ENCODE assay signal across 32 cellular contexts in genomic region chr11:20973959-20974358, GRCh38.
"Had no signal": no experiment of that assay in that cellular context is flagged by ENCODE, and none has a peak within 500 bp of the region (broad histone marks: within the 10 kb centered on the region; RNA-seq: fewer than 3 reads in every experiment).

No MANE protein-coding gene starts in this region.

- ATAC-seq: effector memory CD8-positive, alpha-beta T cell; gastroesophageal sphincter; psoas muscle; T-helper 17 cell had no signal

- H3K4me1 ChIP-seq: ascending aorta, gastroesophageal sphincter, left ventricle myocardium inferior, parathyroid adenoma, psoas muscle, spleen, transverse colon had no signal

- H3K4me3 ChIP-seq: ascending aorta, gastroesophageal sphincter, left ventricle myocardium inferior, psoas muscle, spleen, transverse colon had no signal

- H3K27me3 ChIP-seq: ascending aorta, brain microvascular endothelial cell, gastroesophageal sphincter, spleen, transverse colon had no signal

- H3K36me3 ChIP-seq: ascending aorta, brain microvascular endothelial cell, gastroesophageal sphincter, left ventricle myocardium inferior, spleen, transverse colon, WERI-Rb-1 had no signal

- H3K79me2 ChIP-seq: parathyroid adenoma had no signal

- DNase-seq: activated CD4-positive, alpha-beta memory T cell treated with anti-CD3 and anti-CD28 coated beads for 36 hours; activated CD4-positive, alpha-beta T cell treated with anti-CD3 and anti-CD28 coated beads, Interleukin-2, amount 10 ng/mL, durations not matched to agents 24 days and 14 days; activated CD4-positive, CD25-positive, alpha-beta regulatory T cell treated with anti-CD3 and anti-CD28 coated beads, Interleukin-2, amount 50 U/mL, for 72 hours; activated CD8-positive, alpha-beta memory T cell treated with anti-CD3 and anti-CD28 coated beads, Interleukin-2, amount 50 U/mL, for 4 hours; activated gamma-delta T cell; activated naive CD4-positive, alpha-beta T cell treated with anti-CD3 and anti-CD28 coated beads, Interleukin-2, amount 10 ng/mL, durations not matched to agents 7 days and 5 days; activated naive CD8-positive, alpha-beta T cell treated with anti-CD3 and anti-CD28 coated beads, Interleukin-2, amount 10 ng/mL, durations not matched to agents 7 days and 5 days; activated T-cell treated with anti-CD3 and anti-CD28 coated beads, Interleukin-2, amount 50 U/mL, for 1 hour; brain microvascular endothelial cell; caudate nucleus; cortex of kidney; effector memory CD8-positive, alpha-beta T cell; hippocampal formation; kidney glomerular epithelial cell; left ventricle myocardium inferior; naive B cell; occipital lobe; psoas muscle; spleen; stimulated activated CD4-positive, alpha-beta T cell treated with anti-CD3 and anti-CD28 coated beads, Interleukin-2, amount 100 ng/mL, for 48 hours; stimulated activated naive CD4-positive, alpha-beta T cell treated with Interleukin-2 at 50 U/mL for 16 hours; T-helper 17 cell; T1000; transverse colon; WERI-Rb-1 had no signal

- FAIRE-seq: endothelial cell of umbilical vein, urothelium cell line had no signal

- H3K36me3 Mint-ChIP-seq: activated CD4-positive, alpha-beta memory T cell treated with anti-CD3 and anti-CD28 coated beads for 36 hours; activated naive CD4-positive, alpha-beta T cell treated with anti-CD3 and anti-CD28 coated beads, Interleukin-2, amount 10 ng/mL, durations not matched to agents 7 days and 5 days; activated naive CD8-positive, alpha-beta T cell treated with anti-CD3 and anti-CD28 coated beads, Interleukin-2, amount 10 ng/mL, durations not matched to agents 7 days and 5 days; mesothelial cell of epicardium; naive B cell had no signal

- H3K4me3 Mint-ChIP-seq: activated CD4-positive, alpha-beta memory T cell treated with anti-CD3 and anti-CD28 coated beads for 36 hours; activated CD4-positive, alpha-beta T cell treated with anti-CD3 and anti-CD28 coated beads, Interleukin-2, amount 10 ng/mL, durations not matched to agents 24 days and 14 days; activated naive CD4-positive, alpha-beta T cell treated with anti-CD3 and anti-CD28 coated beads, Interleukin-2, amount 10 ng/mL, durations not matched to agents 7 days and 5 days; activated naive CD8-positive, alpha-beta T cell treated with anti-CD3 and anti-CD28 coated beads, Interleukin-2, amount 10 ng/mL, durations not matched to agents 7 days and 5 days; activated T-helper 1 cell treated with anti-CD3 and anti-CD28 coated beads, Interleukin-12 subunit alpha, Interleukin-12 subunit beta, Interleukin-2, Interleukin-4 antibody, amounts not matched to agents 30 ng/mL and 10 ng/mL and 1 ng/mL, durations not matched to agents 14 hours and 24 hours and 36 hours; effector memory CD8-positive, alpha-beta T cell; mesothelial cell of epicardium; naive B cell; T-helper 17 cell had no signal

- H3K9me3 Mint-ChIP-seq: activated CD4-positive, alpha-beta memory T cell treated with anti-CD3 and anti-CD28 coated beads for 36 hours; activated CD4-positive, alpha-beta T cell treated with anti-CD3 and anti-CD28 coated beads, Interleukin-2, amount 10 ng/mL, durations not matched to agents 24 days and 14 days; mesothelial cell of epicardium had no signal

- H3K4me1 Mint-ChIP-seq: activated CD4-positive, alpha-beta T cell treated with anti-CD3 and anti-CD28 coated beads, Interleukin-2, amount 10 ng/mL, durations not matched to agents 24 days and 14 days; activated naive CD4-positive, alpha-beta T cell treated with anti-CD3 and anti-CD28 coated beads, Interleukin-2, amount 10 ng/mL, durations not matched to agents 7 days and 5 days; activated naive CD8-positive, alpha-beta T cell treated with anti-CD3 and anti-CD28 coated beads, Interleukin-2, amount 10 ng/mL, durations not matched to agents 7 days and 5 days; mesothelial cell of epicardium; naive B cell; T-helper 17 cell had no signal

- H2AFZ ChIP-seq: parathyroid adenoma had no signal

- H3K9me3 ChIP-seq: ascending aorta, gastroesophageal sphincter, left ventricle myocardium inferior, psoas muscle, spleen, transverse colon had no signal

- H3K9ac ChIP-seq: parathyroid adenoma had no signal

- H3K27ac Mint-ChIP-seq: activated CD4-positive, alpha-beta memory T cell treated with anti-CD3 and anti-CD28 coated beads for 36 hours; activated CD4-positive, alpha-beta T cell treated with anti-CD3 and anti-CD28 coated beads, Interleukin-2, amount 10 ng/mL, durations not matched to agents 24 days and 14 days; activated naive CD4-positive, alpha-beta T cell treated with anti-CD3 and anti-CD28 coated beads, Interleukin-2, amount 10 ng/mL, durations not matched to agents 7 days and 5 days; activated naive CD8-positive, alpha-beta T cell treated with anti-CD3 and anti-CD28 coated beads, Interleukin-2, amount 10 ng/mL, durations not matched to agents 7 days and 5 days; activated T-helper 1 cell treated with anti-CD3 and anti-CD28 coated beads, Interleukin-12 subunit alpha, Interleukin-12 subunit beta, Interleukin-2, Interleukin-4 antibody, amounts not matched to agents 30 ng/mL and 10 ng/mL and 1 ng/mL, durations not matched to agents 14 hours and 24 hours and 36 hours; effector memory CD8-positive, alpha-beta T cell; mesothelial cell of epicardium; naive B cell; T-helper 17 cell had no signal

- H3K27ac ChIP-seq: ascending aorta, brain microvascular endothelial cell, gastroesophageal sphincter, left ventricle myocardium inferior, parathyroid adenoma, psoas muscle, spleen, transverse colon, WERI-Rb-1 had no signal

- H3K27me3 Mint-ChIP-seq: activated CD4-positive, alpha-beta memory T cell treated with anti-CD3 and anti-CD28 coated beads for 36 hours; activated CD4-positive, alpha-beta T cell treated with anti-CD3 and anti-CD28 coated beads, Interleukin-2, amount 10 ng/mL, durations not matched to agents 24 days and 14 days; activated naive CD4-positive, alpha-beta T cell treated with anti-CD3 and anti-CD28 coated beads, Interleukin-2, amount 10 ng/mL, durations not matched to agents 7 days and 5 days; activated naive CD8-positive, alpha-beta T cell treated with anti-CD3 and anti-CD28 coated beads, Interleukin-2, amount 10 ng/mL, durations not matched to agents 7 days and 5 days; effector memory CD8-positive, alpha-beta T cell; naive B cell; T-helper 17 cell had no signal
